In genomic region chr10:13977861-13978843, GRCh38 we compare ENCODE assay signal across 1 cellular context.
A peak's percentile ranks its signal among the peaks of the same experiment; 100 is the strongest.
TF ChIP-seq lines count a peak whose summit lies in the region.

No MANE protein-coding gene starts in this region.

TF ChIP-seq in IMR-90, 13 proteins besides CTCF, POLR2A, EP300 and RAD21 (continued from another document):
- TF ChIP-seq USF2 (IDR thresholded peaks at IDR 0.05; ENCODE audit: low read depth, low read length) (no peak), RCOR1 (IDR thresholded peaks at IDR 0.05; ENCODE audit: insufficient replicate concordance, low read length) (peak; percentile 50), CEBPB (IDR thresholded peaks at IDR 0.05; ENCODE audit: low read depth, low read length) (peak; percentile 90), MAFK (IDR thresholded peaks at IDR 0.05; ENCODE audit: low read depth, low read length) (peak; percentile 52), MXI1 (IDR thresholded peaks at IDR 0.05; ENCODE audit: borderline replicate concordance, low read depth, low read length) (no peak), CHD1 (IDR thresholded peaks at IDR 0.05; ENCODE audit: low read depth, low read length) (no peak)
